Comparison of ENCODE assay signal across 11 cellular contexts in the genomic region with DNA sequence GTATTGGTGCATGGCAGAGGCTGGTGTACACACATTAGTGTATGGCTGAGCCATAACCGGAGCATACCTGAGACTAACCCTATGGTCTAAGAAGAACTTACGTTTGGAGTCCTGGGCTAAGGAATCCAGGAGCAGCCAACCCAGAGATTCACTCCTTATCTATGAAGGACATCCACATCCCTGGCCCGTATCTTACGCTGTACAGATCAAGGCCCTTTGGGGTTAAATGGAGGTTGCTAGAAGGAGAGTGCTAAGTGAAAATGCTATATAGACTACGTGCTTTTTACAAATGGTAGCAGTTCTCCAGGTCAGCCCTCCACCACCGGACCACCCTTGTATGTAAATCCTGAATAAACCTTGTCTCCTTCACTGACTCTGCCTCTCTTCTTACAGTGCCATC. TPM values are rescaled to one million over a fixed set of nuclear protein-coding genes. Genes with fewer than 3 reads are reported as not detected.
DNase-seq lines count a peak whose midpoint lies in the region; ATAC-seq and TF ChIP-seq lines count a peak whose summit lies in the region.
"Had no signal": no experiment of that assay in that cellular context is flagged by ENCODE, and none has a peak within 500 bp of the region (broad histone marks: within the 10 kb centered on the region; RNA-seq: fewer than 3 reads in every experiment).

No MANE protein-coding gene starts in this region.

- H3K4me1 Mint-ChIP-seq in WTC11 = peaks cover 7% of the 10 kb centered on the region

- TF ChIP-seq POLR2A in heart left ventricle (IDR thresholded peaks at IDR 0.05) (no peak), suprapubic skin (IDR thresholded peaks at IDR 0.05) (no peak)

- no peaks in the 10 kb centered on the region for H3K27me3 Mint-ChIP-seq in WTC11 (ENCODE audit: low read depth)

- H3K9ac ChIP-seq in iPS-20b (ENCODE audit: low read depth, low read length) = peak overlapping the region; percentile 98; the same call in 1 of the 2 replicates

- POLR2A ChIA-PET in WTC11 (lab: Charles Lee) = no interaction called here

- ATAC-seq in heart left ventricle = no peak
- no peak for ATAC-seq in Right ventricle myocardium superior (ENCODE audit: poor library complexity)
- no peak for ATAC-seq in WTC11

- H3K36me3 ChIP-seq in heart left ventricle (peaks cover 0 to 19% (median 11%) of the 10 kb centered on the region in 9 donors), iPS-20b (ENCODE audit: insufficient read depth, low read depth, low read length) (peaks cover 26% of the 10 kb centered on the region), suprapubic skin (peaks cover 4% of the 10 kb centered on the region)
- H3K36me3 ChIP-seq: neutrophil had no signal

- no peak for TF ChIP-seq CTCF in heart left ventricle (IDR thresholded peaks at IDR 0.05)
- TF ChIP-seq CTCF in WTC11 (IDR thresholded peaks at IDR 0.05) = no peak
- no peak for TF ChIP-seq CTCF in suprapubic skin (IDR thresholded peaks at IDR 0.05)

- intact Hi-C loops in heart left ventricle (cut with DNase I) = loop anchor here in 7 of 10 donors (5.0 to 10.0 kb wide), 4 partner anchors 33 to 848 kb away; a partner anchor contains a TSS
- intact Hi-C loops in Right ventricle myocardium superior (cut with DNase I) = no loop called here

- H3K27ac Mint-ChIP-seq in WTC11 = peak overlapping the region; percentile 91

- H3K4me3 ChIP-seq in heart left ventricle = peak overlapping the region in 7 of 12 donors; percentile 64 to 91 (median 86)
- peak overlapping the region; percentile 92 for H3K4me3 ChIP-seq in iPS-20b (ENCODE audit: low read length)
- peak overlapping the region; percentile 69 for H3K4me3 ChIP-seq in suprapubic skin

- H3K4me1 ChIP-seq in heart left ventricle (peaks cover 0 to 38% (median 32%) of the 10 kb centered on the region in 12 donors), iPS-20b (ENCODE audit: insufficient read depth, low read length) (0 out of 2 replicates have a peak, but pooled peaks cover 2% of the 10 kb centered on the region), suprapubic skin (peaks cover 29% of the 10 kb centered on the region)

- peaks cover 24% of the 10 kb centered on the region for H3K36me3 Mint-ChIP-seq in WTC11

- DNase-seq in heart left ventricle (no peak), Right ventricle myocardium superior (no peak), WTC11 (ENCODE audit: low spot score) (no peak), suprapubic skin (ENCODE audit: low spot score in 2 of 2) (no peak), NCI-H2081 treated with DMSO at 0.1 percent for 48 hours (lab: John Stamatoyannopoulos, UW) (no peak), NCI-H146 (lab: John Stamatoyannopoulos, UW) (no peak), DMS79 (lab: John Stamatoyannopoulos, UW) (no peak)
- DNase-seq: NCI-H1436, SW 1271 had no signal

- H3K4me3 Mint-ChIP-seq in WTC11 = no peak overlapping the region

- H3K9me3 Mint-ChIP-seq in WTC11 = no peaks in the 10 kb centered on the region

- WGBS in heart left ventricle, 4 donors = 65 to 75% (median 70%) methylated on average over 6 of the region's 6 CpGs
- 80% methylated on average over 6 of the region's 6 CpGs for WGBS in suprapubic skin

- H3K27me3 ChIP-seq in heart left ventricle (no peaks in the 10 kb centered on the region), iPS-20b (ENCODE audit: insufficient read depth, low read length) (no peaks in the 10 kb centered on the region), suprapubic skin (no peaks in the 10 kb centered on the region)
- H3K27me3 ChIP-seq: neutrophil had no signal

- H3K27ac ChIP-seq in heart left ventricle (peak overlapping the region in 1 of 12 donors; percentile 99), iPS-20b (ENCODE audit: low read length) (peak overlapping the region; percentile 100), suprapubic skin (no peak overlapping the region)
- H3K27ac ChIP-seq: neutrophil had no signal

- H3K9me3 ChIP-seq in heart left ventricle = no peaks in the 10 kb centered on the region
- H3K9me3 ChIP-seq in iPS-20b (ENCODE audit: insufficient read depth, low read depth, low read length) = no peaks in the 10 kb centered on the region
- no peaks in the 10 kb centered on the region for H3K9me3 ChIP-seq in suprapubic skin
- H3K9me3 ChIP-seq: neutrophil had no signal

- TF ChIP-seq EP300 in suprapubic skin (IDR thresholded peaks at IDR 0.05) = no peak

- CTCF ChIA-PET in WTC11 (lab: Charles Lee) = no interaction called here

TF ChIP-seq in WTC11, 78 proteins besides CTCF, POLR2A, EP300 and RAD21 (continues in another document):
- TF ChIP-seq ZNF121 (CRISPR knock-in tag; IDR thresholded peaks at IDR 0.05) (no peak), ZBTB21 (CRISPR knock-in tag; IDR thresholded peaks at IDR 0.05; ENCODE audit: borderline replicate concordance) (no peak), CREB1 (CRISPR knock-in tag; IDR thresholded peaks at IDR 0.05) (no peak), ESRRA (CRISPR knock-in tag; IDR thresholded peaks at IDR 0.05; ENCODE audit: borderline replicate concordance) (no peak), HMGA2 (CRISPR knock-in tag; IDR thresholded peaks at IDR 0.05) (no peak), FOXJ3 (CRISPR knock-in tag; IDR thresholded peaks at IDR 0.05; ENCODE audit: borderline replicate concordance) (no peak), KAT7 (CRISPR knock-in tag; IDR thresholded peaks at IDR 0.05; ENCODE audit: borderline replicate concordance) (no peak), TEAD4 (CRISPR knock-in tag; IDR thresholded peaks at IDR 0.05) (no peak), EMX1 (CRISPR knock-in tag; IDR thresholded peaks at IDR 0.05) (no peak), ZNF317 (CRISPR knock-in tag; IDR thresholded peaks at IDR 0.05; ENCODE audit: borderline replicate concordance, low read depth) (no peak)
- TF ChIP-seq, protein P1, sequence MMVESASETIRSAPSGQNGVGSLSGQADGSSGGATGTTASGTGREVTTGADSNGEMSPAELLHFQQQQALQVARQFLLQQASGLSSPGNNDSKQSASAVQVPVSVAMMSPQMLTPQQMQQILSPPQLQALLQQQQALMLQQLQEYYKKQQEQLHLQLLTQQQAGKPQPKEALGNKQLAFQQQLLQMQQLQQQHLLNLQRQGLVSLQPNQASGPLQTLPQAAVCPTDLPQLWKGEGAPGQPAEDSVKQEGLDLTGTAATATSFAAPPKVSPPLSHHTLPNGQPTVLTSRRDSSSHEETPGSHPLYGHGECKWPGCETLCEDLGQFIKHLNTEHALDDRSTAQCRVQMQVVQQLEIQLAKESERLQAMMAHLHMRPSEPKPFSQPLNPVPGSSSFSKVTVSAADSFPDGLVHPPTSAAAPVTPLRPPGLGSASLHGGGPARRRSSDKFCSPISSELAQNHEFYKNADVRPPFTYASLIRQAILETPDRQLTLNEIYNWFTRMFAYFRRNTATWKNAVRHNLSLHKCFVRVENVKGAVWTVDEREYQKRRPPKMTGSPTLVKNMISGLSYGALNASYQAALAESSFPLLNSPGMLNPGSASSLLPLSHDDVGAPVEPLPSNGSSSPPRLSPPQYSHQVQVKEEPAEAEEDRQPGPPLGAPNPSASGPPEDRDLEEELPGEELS (CRISPR knock-in tag; IDR thresholded peaks at IDR 0.05) = no peak
- TF ChIP-seq, protein P2, sequence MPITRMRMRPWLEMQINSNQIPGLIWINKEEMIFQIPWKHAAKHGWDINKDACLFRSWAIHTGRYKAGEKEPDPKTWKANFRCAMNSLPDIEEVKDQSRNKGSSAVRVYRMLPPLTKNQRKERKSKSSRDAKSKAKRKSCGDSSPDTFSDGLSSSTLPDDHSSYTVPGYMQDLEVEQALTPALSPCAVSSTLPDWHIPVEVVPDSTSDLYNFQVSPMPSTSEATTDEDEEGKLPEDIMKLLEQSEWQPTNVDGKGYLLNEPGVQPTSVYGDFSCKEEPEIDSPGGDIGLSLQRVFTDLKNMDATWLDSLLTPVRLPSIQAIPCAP (CRISPR knock-in tag; IDR thresholded peaks at IDR 0.05) = no peak
- TF ChIP-seq, protein P3, sequence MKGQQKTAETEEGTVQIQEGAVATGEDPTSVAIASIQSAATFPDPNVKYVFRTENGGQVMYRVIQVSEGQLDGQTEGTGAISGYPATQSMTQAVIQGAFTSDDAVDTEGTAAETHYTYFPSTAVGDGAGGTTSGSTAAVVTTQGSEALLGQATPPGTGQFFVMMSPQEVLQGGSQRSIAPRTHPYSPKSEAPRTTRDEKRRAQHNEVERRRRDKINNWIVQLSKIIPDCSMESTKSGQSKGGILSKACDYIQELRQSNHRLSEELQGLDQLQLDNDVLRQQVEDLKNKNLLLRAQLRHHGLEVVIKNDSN (CRISPR knock-in tag; IDR thresholded peaks at IDR 0.05) = no peak
- TF ChIP-seq, protein P4, sequence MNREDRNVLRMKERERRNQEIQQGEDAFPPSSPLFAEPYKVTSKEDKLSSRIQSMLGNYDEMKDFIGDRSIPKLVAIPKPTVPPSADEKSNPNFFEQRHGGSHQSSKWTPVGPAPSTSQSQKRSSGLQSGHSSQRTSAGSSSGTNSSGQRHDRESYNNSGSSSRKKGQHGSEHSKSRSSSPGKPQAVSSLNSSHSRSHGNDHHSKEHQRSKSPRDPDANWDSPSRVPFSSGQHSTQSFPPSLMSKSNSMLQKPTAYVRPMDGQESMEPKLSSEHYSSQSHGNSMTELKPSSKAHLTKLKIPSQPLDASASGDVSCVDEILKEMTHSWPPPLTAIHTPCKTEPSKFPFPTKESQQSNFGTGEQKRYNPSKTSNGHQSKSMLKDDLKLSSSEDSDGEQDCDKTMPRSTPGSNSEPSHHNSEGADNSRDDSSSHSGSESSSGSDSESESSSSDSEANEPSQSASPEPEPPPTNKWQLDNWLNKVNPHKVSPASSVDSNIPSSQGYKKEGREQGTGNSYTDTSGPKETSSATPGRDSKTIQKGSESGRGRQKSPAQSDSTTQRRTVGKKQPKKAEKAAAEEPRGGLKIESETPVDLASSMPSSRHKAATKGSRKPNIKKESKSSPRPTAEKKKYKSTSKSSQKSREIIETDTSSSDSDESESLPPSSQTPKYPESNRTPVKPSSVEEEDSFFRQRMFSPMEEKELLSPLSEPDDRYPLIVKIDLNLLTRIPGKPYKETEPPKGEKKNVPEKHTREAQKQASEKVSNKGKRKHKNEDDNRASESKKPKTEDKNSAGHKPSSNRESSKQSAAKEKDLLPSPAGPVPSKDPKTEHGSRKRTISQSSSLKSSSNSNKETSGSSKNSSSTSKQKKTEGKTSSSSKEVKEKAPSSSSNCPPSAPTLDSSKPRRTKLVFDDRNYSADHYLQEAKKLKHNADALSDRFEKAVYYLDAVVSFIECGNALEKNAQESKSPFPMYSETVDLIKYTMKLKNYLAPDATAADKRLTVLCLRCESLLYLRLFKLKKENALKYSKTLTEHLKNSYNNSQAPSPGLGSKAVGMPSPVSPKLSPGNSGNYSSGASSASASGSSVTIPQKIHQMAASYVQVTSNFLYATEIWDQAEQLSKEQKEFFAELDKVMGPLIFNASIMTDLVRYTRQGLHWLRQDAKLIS (CRISPR knock-in tag; IDR thresholded peaks at IDR 0.05; ENCODE audit: borderline replicate concordance) = no peak

RNA-seq across cellular contexts. Expression of a gene that starts 1.9 kb away (rescaled TPM):
- total RNA-seq in heart left ventricle (10 to 100 TPM; 32.7 to 59.2 (median 47.4) TPM), Right ventricle myocardium superior (51.9 TPM), WTC11 (2021) (74.8 to 77.6 TPM (median 76.3 TPM) in 3 replicates), suprapubic skin (10 to 100 TPM; 23.7 to 38.2 (median 28.8) TPM)
- 10 to 100 TPM; 42.6 to 70.8 TPM for polyA plus RNA-seq in heart left ventricle

RNA-seq across cellular contexts. Expression of a gene that starts 8.5 kb away (rescaled TPM):
- total RNA-seq in heart left ventricle = 1 to 10 TPM in 8 of 9 donors, under 1 TPM in 1; 0.81 to 4.7 (median 3.0) TPM
- 1 to 10 TPM; 3.6 to 4.7 TPM for polyA plus RNA-seq in heart left ventricle
- total RNA-seq in Right ventricle myocardium superior = 1.5 TPM
- total RNA-seq in WTC11 (2021) = 8.0 to 9.5 TPM (median 8.5 TPM) in 3 replicates
- 1 to 10 TPM; 1.7 to 5.1 (median 2.6) TPM for total RNA-seq in suprapubic skin
